Comparison of ENCODE assay signal across 9 cellular contexts in the genomic region with DNA sequence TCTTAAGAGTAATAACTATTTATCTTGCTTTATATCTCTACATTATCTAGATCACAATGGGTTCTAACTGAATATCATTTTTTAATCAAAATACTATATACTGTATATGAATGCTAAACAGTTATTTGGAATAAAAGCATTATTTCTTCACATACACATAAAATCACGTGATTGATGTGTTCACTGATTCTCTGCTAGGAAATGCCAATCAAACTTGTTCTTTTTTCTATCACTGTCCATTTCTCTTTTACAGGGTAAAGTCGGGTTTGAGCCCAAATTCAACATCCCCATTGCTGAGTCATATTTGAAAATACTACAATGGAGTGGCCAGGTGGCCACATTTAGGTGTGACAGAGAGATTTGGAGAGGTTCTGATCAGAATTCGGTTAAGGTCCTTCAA.
"Had no signal": no experiment of that assay in that cellular context is flagged by ENCODE, and none has a peak within 500 bp of the region (broad histone marks: within the 10 kb centered on the region; RNA-seq: fewer than 3 reads in every experiment).

No MANE protein-coding gene starts in this region.

- FAIRE-seq: HepG2 had no signal

- H3K4me3 ChIP-seq: GM23248, HAP-1 had no signal

- H3K36me3 ChIP-seq: HAP-1 had no signal

- H3K9me3 ChIP-seq: HAP-1 had no signal

- H3K9ac ChIP-seq: GM23248 had no signal

- H3K4me3 Mint-ChIP-seq: HFFc6 had no signal

- H3K27ac Mint-ChIP-seq: HFFc6 had no signal

- DNase-seq: GOT3, H7, KBM-7 had no signal

- H2AFZ ChIP-seq: GM23248 had no signal

- H3K27ac ChIP-seq: GM23248, HL-60 had no signal

- ATAC-seq: HCT116, HepG2 had no signal
